Comparison of ENCODE assay signal across 8 cellular contexts in the genomic region with DNA sequence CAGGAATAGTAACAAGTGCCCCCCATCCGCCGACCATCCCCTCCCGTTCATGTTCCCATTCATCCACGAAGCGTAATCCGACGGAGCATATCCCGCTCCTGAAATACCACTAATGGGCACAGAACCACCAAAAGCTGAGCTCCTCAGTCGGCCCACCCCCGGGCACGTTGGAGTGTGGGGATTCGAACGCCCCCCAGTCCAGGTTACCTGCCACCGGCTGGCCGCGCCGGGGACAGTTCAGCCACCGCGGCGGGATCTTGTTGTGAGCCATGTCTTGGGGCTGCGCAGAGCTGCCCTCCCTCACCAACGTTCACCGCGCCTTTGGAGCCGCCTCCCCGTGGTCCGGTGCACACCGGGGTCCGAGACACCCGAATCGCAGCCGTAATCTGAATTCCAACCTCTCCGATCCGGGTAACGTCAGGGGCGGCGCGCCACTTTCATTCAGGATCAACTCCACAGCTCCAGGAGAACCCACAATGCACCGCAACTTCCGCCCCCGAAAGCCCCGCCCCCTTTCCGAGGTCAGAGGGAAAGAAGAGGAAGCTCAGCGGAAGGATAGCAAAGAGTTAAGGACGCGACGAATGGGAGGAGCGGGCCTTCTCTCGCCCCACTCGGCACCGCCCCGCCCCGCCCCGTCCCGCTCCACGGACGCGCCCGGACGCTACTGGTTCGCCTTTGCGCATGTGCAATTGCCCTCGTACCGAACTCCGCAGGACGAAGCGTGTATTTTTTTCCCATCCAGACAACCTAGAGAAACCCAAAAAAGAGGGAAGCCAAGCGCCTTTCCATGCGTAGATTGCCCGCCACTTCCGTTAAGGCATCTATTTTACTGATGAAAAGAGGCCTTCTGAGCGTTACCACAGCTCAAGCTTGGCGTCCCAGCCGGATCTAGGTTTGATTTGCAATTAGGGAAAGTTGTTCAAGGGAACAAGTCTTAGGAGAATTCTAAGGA. TPM values are rescaled to one million over a fixed set of nuclear protein-coding genes. Genes with fewer than 3 reads are reported as not detected.
DNase-seq lines count a peak whose midpoint lies in the region; ATAC-seq lines count a peak whose summit lies in the region.

A gene (minus strand): TSS at position 480 of the 952 bp plus-strand sequence. CDS start 209 bp downstream, at position 271.

- peaks cover 4% of the 10 kb centered on the region for H3K27me3 Mint-ChIP-seq in dendritic cell treated with granulocyte-macrophage colony-stimulating factor and Interleukin-4, amounts not matched to agents 40 ng/mL and 50 ng/mL, for 4 days

- H3K27ac Mint-ChIP-seq in dendritic cell treated with granulocyte-macrophage colony-stimulating factor and Interleukin-4, amounts not matched to agents 40 ng/mL and 50 ng/mL, for 4 days, result peak within 1 kb of the TSS; percentile 97

- no peaks in the 10 kb centered on the region for H3K27me3 ChIP-seq in BLaER1 treated with 17β-estradiol and CSF1 and Interleukin-3, amounts not matched to agents 10 nM and 100 nM

- H3K9me3 ChIP-seq in BLaER1 treated with 17β-estradiol and CSF1 and Interleukin-3, amounts not matched to agents 10 nM and 100 nM (replicated peaks in 1 of 11), result peaks cover 0 to 4% (median 0%) of the 10 kb centered on the region in 11 experiments; a peak in 3 of 22 replicates

- H3K4me3 Mint-ChIP-seq in dendritic cell treated with granulocyte-macrophage colony-stimulating factor and Interleukin-4, amounts not matched to agents 40 ng/mL and 50 ng/mL, for 4 days, result peak within 1 kb of the TSS; percentile 96

- peak within 1 kb of the TSS; percentile 75 to 87 (median 82) for H3K4me3 ChIP-seq in BLaER1 treated with 17β-estradiol and CSF1 and Interleukin-3, amounts not matched to agents 10 nM and 100 nM

- H3K9ac ChIP-seq in BLaER1 treated with 17β-estradiol and CSF1 and Interleukin-3, amounts not matched to agents 10 nM and 100 nM, result peak within 1 kb of the TSS; percentile 81 to 92 (median 86)

- peaks cover 0 to 5% (median 0%) of the 10 kb centered on the region in 11 experiments; a peak in 2 of 22 replicates for H3K36me3 ChIP-seq in BLaER1 treated with 17β-estradiol and CSF1 and Interleukin-3, amounts not matched to agents 10 nM and 100 nM

- no peaks in the 10 kb centered on the region for H3K9me3 Mint-ChIP-seq in dendritic cell treated with granulocyte-macrophage colony-stimulating factor and Interleukin-4, amounts not matched to agents 40 ng/mL and 50 ng/mL, for 4 days

- H3K4me1 ChIP-seq in BLaER1 treated with 17β-estradiol and CSF1 and Interleukin-3, amounts not matched to agents 10 nM and 100 nM, result peaks cover 6 to 17% (median 12%) of the 10 kb centered on the region in 10 experiments; a peak in 13 of 20 replicates

- H3K4me2 ChIP-seq in BLaER1 treated with 17β-estradiol and CSF1 and Interleukin-3, amounts not matched to agents 10 nM and 100 nM, result peak within 1 kb of the TSS; percentile 68 to 82 (median 75)

- H3K4me1 Mint-ChIP-seq in dendritic cell treated with granulocyte-macrophage colony-stimulating factor and Interleukin-4, amounts not matched to agents 40 ng/mL and 50 ng/mL, for 4 days (ENCODE audit: low read depth), result peaks cover 24% of the 10 kb centered on the region

- peaks cover 0 to 4% (median 0%) of the 10 kb centered on the region in 11 experiments; a peak in 3 of 22 replicates for H4K20me1 ChIP-seq in BLaER1 treated with 17β-estradiol and CSF1 and Interleukin-3, amounts not matched to agents 10 nM and 100 nM

- H3K27ac ChIP-seq in BLaER1 treated with 17β-estradiol and CSF1 and Interleukin-3, amounts not matched to agents 10 nM and 100 nM, result peak within 1 kb of the TSS; percentile 70 to 85 (median 80)

- H3K36me3 Mint-ChIP-seq in dendritic cell treated with granulocyte-macrophage colony-stimulating factor and Interleukin-4, amounts not matched to agents 40 ng/mL and 50 ng/mL, for 4 days (ENCODE audit: low read depth), result peaks cover 10% of the 10 kb centered on the region

- DNase-seq in NCI-H748 (lab: John Stamatoyannopoulos, UW; ENCODE audit: unreplicated experiment) (peak; percentile 98), left lobe of liver (ENCODE audit: low spot score) (peak; percentile 99)
- DNase-seq in activated CD4-positive, alpha-beta T cell treated with anti-CD3 and anti-CD28 coated beads, Interleukin-2, amount 50 U/mL, for 1 hour, result peak; percentile 98
- DNase-seq in stimulated activated CD4-positive, alpha-beta T cell treated with anti-CD3 and anti-CD28 coated beads, Interleukin-2, amount 100 ng/mL, for 4 hours (ENCODE audit: low read depth), result peak; percentile 98

- intact Hi-C loops in dendritic cell treated with granulocyte-macrophage colony-stimulating factor and Interleukin-4, amounts not matched to agents 40 ng/mL and 50 ng/mL, for 4 days (cut with micrococcal nuclease), result loop anchor here (1.0 to 10.0 kb wide), 3 partner anchors 118 to 1489 kb away; a partner anchor contains a TSS

- peak; percentile 96 for ATAC-seq in GM19351 (IDR thresholded peaks at IDR 0.05; ENCODE audit: unreplicated experiment)
- ATAC-seq in HG03521 (IDR thresholded peaks at IDR 0.05; ENCODE audit: unreplicated experiment), result peak; percentile 99
- peak; percentile 99 for ATAC-seq in left lobe of liver

RNA-seq across cellular contexts. Expression of the gene that starts here (rescaled TPM):
- 6.1 TPM for total RNA-seq in left lobe of liver

Comparison
In these comparisons a context has a peak if more than half of its experiments do, and no peak if none do; other contexts are left out.
1. Peak in every context shown above with its lines: DNase-seq, ATAC-seq, H3K4me3 ChIP-seq and H3K27ac ChIP-seq.